ENCODE assay signal across 20 cellular contexts in genomic region chr18:79046522-79046921, GRCh38. TPM values are rescaled to one million over a fixed set of nuclear protein-coding genes. Genes with fewer than 3 reads are reported as not detected.
A peak's percentile ranks its signal among the peaks of the same experiment; 100 is the strongest.
DNase-seq lines count a peak whose midpoint lies in the region; ATAC-seq, FAIRE-seq and TF ChIP-seq lines count a peak whose summit lies in the region.
"Had no signal": no experiment of that assay in that cellular context is flagged by ENCODE, and none has a peak within 500 bp of the region (broad histone marks: within the 10 kb centered on the region; RNA-seq: fewer than 3 reads in every experiment).

No MANE protein-coding gene starts in this region.

- no peak for TF ChIP-seq CTCF in HepG2 (CRISPR knock-in tag; IDR thresholded peaks at IDR 0.05)

- no peak overlapping the region for H3K27ac ChIP-seq in HepG2 (ENCODE audit: extremely low read length, insufficient read depth, low read length)
- H3K27ac ChIP-seq: KMS-11, PC-9 had no signal

- peak overlapping the region; percentile 78 for H2AFZ ChIP-seq in HepG2 (ENCODE audit: low read length)
- H2AFZ ChIP-seq: PC-9 had no signal

- peaks cover 8% of the 10 kb centered on the region for H3K4me1 ChIP-seq in HepG2 (ENCODE audit: insufficient read depth, low read length)

- peaks cover 4 to 27% of the 10 kb centered on the region in 2 experiments; a peak in 3 of 5 replicates for H3K27me3 ChIP-seq in HepG2 (ENCODE audit: control insufficient read depth in 1 of 2, insufficient read depth in 2 of 2, low read length in 2 of 2)

- in situ Hi-C loops in HepG2 (cut with HindIII; ENCODE audit: extremely low pct_ligation_motif_present, low pct_unique_long_range_greater_than_20kb), result no loop called here

- peak; percentile 68 for ATAC-seq in HepG2
- no peak for ATAC-seq in GM19467 (IDR thresholded peaks at IDR 0.05; ENCODE audit: unreplicated experiment)
- ATAC-seq: CD8-positive, alpha-beta T cell; GM12878; Right ventricle myocardium inferior had no signal

- H3K4me2 ChIP-seq in HepG2 (ENCODE audit: low read depth, low read length), result peak overlapping the region; percentile 51
- H3K4me2 ChIP-seq: KMS-11, PC-9 had no signal

- FAIRE-seq in HepG2 (lab: Jason Lieb, UNC) (no peak), urothelium cell line (lab: Jason Lieb, UNC) (peak; percentile 84)
- FAIRE-seq: D721Med, GM12878, H54 had no signal

- WGBS in HepG2 (ENCODE audit: low lambda C conversion rate), result 20% methylated on average over 1 of the region's 14 CpGs

- no peak overlapping the region for H3K9ac ChIP-seq in HepG2 (ENCODE audit: insufficient read depth, low read depth, low read length)
- H3K9ac ChIP-seq: KMS-11 had no signal

- no peaks in the 10 kb centered on the region for H3K79me2 ChIP-seq in HepG2 (ENCODE audit: insufficient read depth, low read length)

- no peak for TF ChIP-seq POLR2A in HepG2 (IDR thresholded peaks at IDR 0.05; ENCODE audit: insufficient read depth in 1 of 2, low read depth in 2 of 2, low read length in 2 of 2)

- POLR2A ChIA-PET in HepG2 (lab: Yijun Ruan, JAX), result no interaction called here

- H3K9me3 ChIP-seq in HepG2 (ENCODE audit: low read length), result no peaks in the 10 kb centered on the region

- no TSS peak for BruUV-seq in HepG2 (replicated peaks; lab: Mats Ljungman, UMichigan)

- peak; percentile 42 for DNase-seq in NCI-H2196 (lab: John Stamatoyannopoulos, UW; ENCODE audit: unreplicated experiment)
- no peak for DNase-seq in NCI-H2196 treated with DMSO at 0.1 percent for 48 hours (lab: John Stamatoyannopoulos, UW; ENCODE audit: unreplicated experiment)
- peak; percentile 60 for DNase-seq in RPMI8226
- no peak for DNase-seq in HepG2 (ENCODE audit: low spot score)
- peak; percentile 55 for DNase-seq in urothelium cell line (ENCODE audit: low spot score)
- DNase-seq in nucleus accumbens (lab: John Stamatoyannopoulos, UW), result no peak
- DNase-seq in stimulated activated CD4-positive, alpha-beta T cell treated with anti-CD3 and anti-CD28 coated beads, Interleukin-4, amount 100 ng/mL, for 1 hour, result no peak
- DNase-seq: CD8-positive, alpha-beta T cell; DND-41; GDM1; NCI-H1694; NCI-H2107; NCI-H526 treated with DMSO at 0.1 percent for 48 hours; PC-9 had no signal

- no peaks in the 10 kb centered on the region for H3K36me3 ChIP-seq in HepG2 (replicated peaks in 1 of 2; ENCODE audit: control insufficient read depth in 1 of 2, insufficient read depth in 2 of 2, low read length in 2 of 2)

- TF ChIP-seq EP300 in HepG2 (IDR thresholded peaks at IDR 0.05; ENCODE audit: low read depth in 2 of 2, low read length in 2 of 2), result no peak
- TF ChIP-seq EP300 in HepG2 (CRISPR knock-in tag; IDR thresholded peaks at IDR 0.05; ENCODE audit: borderline replicate concordance), result no peak

- CTCF ChIA-PET in HepG2 (lab: Yijun Ruan, JAX; ENCODE audit: low intra/inter-chr PET ratio, low total read pairs), result no interaction called here

- H3K4me3 ChIP-seq in HepG2 (replicated peaks in 1 of 3; ENCODE audit: insufficient read depth in 1 of 3, low read depth in 2 of 3, low read length in 3 of 3), result peak overlapping the region in 1 of 3 experiments; percentile 33; a peak in 1 of 6 replicates
- H3K4me3 ChIP-seq: GM12878, PC-9 had no signal

- TF ChIP-seq RAD21 in HepG2 (CRISPR knock-in tag; IDR thresholded peaks at IDR 0.05), result no peak

- intact Hi-C loops in HepG2 (cut with micrococcal nuclease; ENCODE audit: unreplicated experiment), result no loop called here

- no peaks in the 10 kb centered on the region for H4K20me1 ChIP-seq in HepG2 (ENCODE audit: insufficient read depth, low read length)

TF ChIP-seq in HepG2, 621 proteins besides CTCF, POLR2A, EP300 and RAD21 (continues in another document):
- TF ChIP-seq MAX (IDR thresholded peaks at IDR 0.05) (0 out of 2 replicates have a peak, but pooled peaks have one; percentile 18), UBTF (CRISPR knock-in tag; IDR thresholded peaks at IDR 0.05) (no peak), JUND (CRISPR knock-in tag; IDR thresholded peaks at IDR 0.05) (no peak), EHMT2 (IDR thresholded peaks at IDR 0.05; ENCODE audit: borderline replicate concordance, low read depth, low read length) (no peak), GLI4 (CRISPR knock-in tag; IDR thresholded peaks at IDR 0.05; ENCODE audit: borderline replicate concordance) (no peak), ZSCAN5A (CRISPR knock-in tag; IDR thresholded peaks at IDR 0.05; ENCODE audit: borderline replicate concordance) (no peak), ZNF790 (CRISPR knock-in tag; IDR thresholded peaks at IDR 0.05; ENCODE audit: borderline replicate concordance) (no peak)

RNA-seq across cellular contexts. Expression of gene ATP9B, which starts 22.7 kb away (rescaled TPM):
- 4.3 and 10.8 TPM in 2 replicates for total RNA-seq in HepG2 (2016; rRNA removed; fragmentation: Illumina TruSeq; extraction: Trizol)
- 19.2 and 23.0 TPM in 2 replicates for total RNA-seq in HepG2 (2016; cell fraction: cytosol; rRNA removed; fragmentation: Illumina TruSeq; extraction: Trizol; ENCODE audit: low read depth)
- 4.0 and 10.9 TPM in 2 replicates for total RNA-seq in HepG2 (2016; cell fraction: insoluble cytoplasmic fraction; rRNA removed; fragmentation: Illumina TruSeq; extraction: Trizol)
- total RNA-seq in HepG2 (2016; cell fraction: membrane; rRNA removed; fragmentation: Illumina TruSeq; extraction: Trizol), result 7.6 and 9.0 TPM in 2 replicates
- total RNA-seq in HepG2 (2016; cell fraction: nucleus; rRNA removed; fragmentation: Illumina TruSeq; extraction: Trizol), result 31.4 and 36.1 TPM in 2 replicates
- 10.7 and 11.3 TPM in 2 replicates for polyA plus RNA-seq in HepG2 (2011; rRNA removed)
- 8.3 and 9.2 TPM in 2 replicates for polyA plus RNA-seq in HepG2 (2011; cell fraction: cytosol; rRNA removed)
- polyA plus RNA-seq in HepG2 (2011; cell fraction: nucleus; rRNA removed), result 28.3 and 29.0 TPM in 2 replicates
- polyA plus RNA-seq in HepG2 (2012), result 6.2 and 6.9 TPM in 2 replicates
- 1.4 and 2.1 TPM in 2 replicates for polyA plus RNA-seq in HepG2 (2016; cell fraction: cytosol; fragmentation: Illumina TruSeq; extraction: Trizol; ENCODE audit: low read depth)
- polyA plus RNA-seq in HepG2 (2016; cell fraction: insoluble cytoplasmic fraction; fragmentation: Illumina TruSeq; extraction: Trizol; ENCODE audit: low read depth), result 3.1 and 4.5 TPM in 2 replicates
- 2.1 and 3.2 TPM in 2 replicates for polyA plus RNA-seq in HepG2 (2016; cell fraction: membrane; fragmentation: Illumina TruSeq; extraction: Trizol; ENCODE audit: low read depth)
- 18.6 and 20.3 TPM in 2 replicates for polyA plus RNA-seq in HepG2 (2016; cell fraction: nucleus; fragmentation: Illumina TruSeq; extraction: Trizol; ENCODE audit: insufficient read depth, low read depth)
- 19.4 and 72.1 TPM in 2 replicates for polyA minus RNA-seq in HepG2 (2011; rRNA and poly(A)+ RNA removed; ENCODE audit: low replicate concordance)
- polyA minus RNA-seq in HepG2 (2011; cell fraction: cytosol; rRNA and poly(A)+ RNA removed), result 9.4 TPM in 2 replicates
- 87.2 and 120 TPM in 2 replicates for polyA minus RNA-seq in HepG2 (2011; cell fraction: nucleus; rRNA and poly(A)+ RNA removed)

Comparison
In these comparisons a context has a peak if more than half of its experiments do, and no peak if none do; other contexts are left out.
1. DNase-seq: peak in NCI-H2196 (single experiment), RPMI8226 (single experiment) and urothelium cell line (single experiment); none in NCI-H2196 treated with DMSO at 0.1 percent for 48 hours (single experiment), HepG2 (single experiment), nucleus accumbens (0 of 56) and stimulated activated CD4-positive, alpha-beta T cell treated with anti-CD3 and anti-CD28 coated beads, Interleukin-4, amount 100 ng/mL, for 1 hour (single experiment).